ENCODE assay signal across 20 cellular contexts in genomic region chr5:98095072-98095471, GRCh38.
DNase-seq lines count a peak whose midpoint lies in the region; ATAC-seq, FAIRE-seq and TF ChIP-seq lines count a peak whose summit lies in the region.
"Had no signal": no experiment of that assay in that cellular context is flagged by ENCODE, and none has a peak within 500 bp of the region (broad histone marks: within the 10 kb centered on the region; RNA-seq: fewer than 3 reads in every experiment).

No MANE protein-coding gene starts in this region.

- POLR2A ChIA-PET in WTC11 (lab: Charles Lee): no interaction called here

- no peak for DNase-seq in WTC11 (ENCODE audit: low spot score)
- no peak for DNase-seq in nucleus accumbens (lab: John Stamatoyannopoulos, UW)
- no peak for DNase-seq in small intestine
- no peak for DNase-seq in stimulated activated CD4-positive, alpha-beta T cell treated with anti-CD3 and anti-CD28 coated beads, Interleukin-2, amount 100 ng/mL, for 24 hours
- no peak for DNase-seq in NCI-H2029 treated with DMSO at 0.1 percent for 48 hours (lab: John Stamatoyannopoulos, UW)
- DNase-seq: 8988T, C1 segment of cervical spinal cord, COR-L47, DMS153, Karpas-422, NCI-H1436, NCI-H2081 treated with DMSO at 0.1 percent for 48 hours, NCI-H226, NCI-H526, PC-3, T-helper 1 cell had no signal

- H3K4me3 Mint-ChIP-seq in WTC11: no peak overlapping the region

- H3K27ac ChIP-seq in ACC112 (ENCODE audit: low read depth, low read length) (no peak overlapping the region), small intestine (ENCODE audit: low read depth in 1 of 2, low read length in 1 of 2) (no peak overlapping the region)
- H3K27ac ChIP-seq: SK-N-MC had no signal

- no peaks in the 10 kb centered on the region for H3K79me2 ChIP-seq in ACC112 (ENCODE audit: control insufficient read depth, insufficient read depth, low read length, unreplicated experiment)

- H3K27ac Mint-ChIP-seq in WTC11: peak overlapping the region; percentile 84; the same call in 1 of the 2 replicates

- H3K4me3 ChIP-seq in ACC112 (ENCODE audit: low read depth, low read length) (no peak overlapping the region), small intestine (ENCODE audit: low read depth in 1 of 2, low read length in 2 of 2) (no peak overlapping the region)
- H3K4me3 ChIP-seq: SK-N-MC had no signal

- H3K9me3 Mint-ChIP-seq in WTC11: peaks cover 4% of the 10 kb centered on the region

- H3K4me1 Mint-ChIP-seq in WTC11: peaks cover 19% of the 10 kb centered on the region

- 62 to 74% (median 66%) methylated on average over 3 of the region's 3 CpGs for WGBS in small intestine, 3 donors

- H3K36me3 ChIP-seq in ACC112 (ENCODE audit: insufficient read depth, low read length) (no peaks in the 10 kb centered on the region), small intestine (ENCODE audit: control insufficient read depth in 2 of 2, insufficient read depth in 2 of 2, low read length in 2 of 2) (no peaks in the 10 kb centered on the region)

- TF ChIP-seq CTCF in WTC11 (IDR thresholded peaks at IDR 0.05): no peak

- H3K9me3 ChIP-seq in small intestine (ENCODE audit: control insufficient read depth, low read depth): no peaks in the 10 kb centered on the region

- peak; percentile 44 for ATAC-seq in GM19351 (IDR thresholded peaks at IDR 0.05; ENCODE audit: unreplicated experiment)
- peak; percentile 40 for ATAC-seq in HG02885 (IDR thresholded peaks at IDR 0.05; ENCODE audit: poor library complexity, unreplicated experiment)
- ATAC-seq in WTC11: no peak
- ATAC-seq: PC-3 had no signal

- H3K4me1 ChIP-seq in ACC112 (ENCODE audit: control insufficient read depth, insufficient read depth, low read length, unreplicated experiment) (peaks cover 25% of the 10 kb centered on the region), small intestine (ENCODE audit: control insufficient read depth in 2 of 2, insufficient read depth in 1 of 2, low read depth in 1 of 2, low read length in 1 of 2) (no peaks in the 10 kb centered on the region)

- H3K36me3 Mint-ChIP-seq in WTC11: no peaks in the 10 kb centered on the region

- CTCF ChIA-PET in WTC11 (lab: Charles Lee): no interaction called here

- H2AFZ ChIP-seq in ACC112 (ENCODE audit: low read length, unreplicated experiment): peak overlapping the region; percentile 4

- no peaks in the 10 kb centered on the region for H3K27me3 Mint-ChIP-seq in WTC11 (ENCODE audit: low read depth)

- no peaks in the 10 kb centered on the region for H3K27me3 ChIP-seq in ACC112 (ENCODE audit: insufficient read depth, low read length)
- no peaks in the 10 kb centered on the region for H3K27me3 ChIP-seq in small intestine (ENCODE audit: control insufficient read depth in 2 of 2, insufficient read depth in 2 of 2, low read length in 2 of 2)

- no peak for FAIRE-seq in small intestine (lab: Jason Lieb, UNC)

TF ChIP-seq in WTC11, 78 proteins besides CTCF, POLR2A, EP300 and RAD21:
- TF ChIP-seq MAX (CRISPR knock-in tag; IDR thresholded peaks at IDR 0.05) (no peak), MLX (CRISPR knock-in tag; IDR thresholded peaks at IDR 0.05) (no peak), PRRX2 (CRISPR knock-in tag; IDR thresholded peaks at IDR 0.05) (no peak), E2F4 (CRISPR knock-in tag; IDR thresholded peaks at IDR 0.05; ENCODE audit: borderline replicate concordance, low read depth) (no peak)
TF ChIP-seq in WTC11: peak in this region for 0.
